In the genomic region with DNA sequence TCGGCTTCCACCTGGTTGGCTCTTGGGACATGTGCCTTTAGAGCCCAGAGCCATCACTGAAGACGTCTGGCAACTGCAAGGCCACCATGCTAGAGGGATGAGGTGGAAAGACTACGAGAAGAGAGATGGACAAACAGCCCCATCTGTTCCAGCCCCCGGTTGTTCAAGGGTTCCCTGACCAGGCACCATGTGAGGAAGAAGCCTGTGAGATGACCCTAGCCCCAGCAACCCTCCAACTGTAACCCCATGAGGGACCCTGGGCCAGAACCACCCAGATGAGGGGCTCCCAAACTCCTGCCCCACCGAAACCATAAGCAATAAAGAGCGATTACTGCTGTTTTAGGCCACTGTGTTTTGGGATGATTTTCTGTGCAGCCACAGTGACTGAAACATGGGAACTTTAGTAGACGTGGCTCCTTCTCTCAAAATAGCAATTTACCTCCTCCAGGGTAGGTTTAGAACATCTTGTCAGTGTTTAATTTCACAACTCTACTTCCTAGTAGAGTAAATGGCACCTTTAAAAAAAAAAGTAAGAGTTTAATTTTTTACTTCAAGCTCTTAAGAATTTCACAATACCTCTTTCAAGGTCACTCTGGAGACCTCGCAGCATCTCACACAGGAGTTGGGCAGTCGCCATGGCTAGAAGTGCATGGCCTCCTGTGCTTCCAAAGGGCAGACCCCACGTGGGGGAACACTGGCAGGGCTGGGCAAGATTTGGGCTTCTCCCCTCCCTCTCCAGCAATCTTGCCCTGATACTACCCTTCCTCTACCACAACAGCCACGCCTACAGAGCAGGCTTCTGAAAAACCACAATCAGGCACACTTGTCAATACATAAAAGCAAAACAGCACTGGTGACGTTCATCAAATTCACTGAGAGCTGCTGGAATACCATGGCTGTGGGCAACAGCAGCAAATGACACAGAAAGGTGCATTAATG, we compare ENCODE assay signal across 1 cellular context.
TF ChIP-seq lines count a peak whose summit lies in the region.

No MANE protein-coding gene starts in this region.

TF ChIP-seq in SK-N-SH treated with all-trans-retinoic acid at 6 μM for 48 hours, 23 proteins besides CTCF, POLR2A, EP300 and RAD21 (continued from another document):
- no peak for TF ChIP-seq RARB (CRISPR knock-in tag; IDR thresholded peaks at IDR 0.05)
- TF ChIP-seq, protein P1, sequence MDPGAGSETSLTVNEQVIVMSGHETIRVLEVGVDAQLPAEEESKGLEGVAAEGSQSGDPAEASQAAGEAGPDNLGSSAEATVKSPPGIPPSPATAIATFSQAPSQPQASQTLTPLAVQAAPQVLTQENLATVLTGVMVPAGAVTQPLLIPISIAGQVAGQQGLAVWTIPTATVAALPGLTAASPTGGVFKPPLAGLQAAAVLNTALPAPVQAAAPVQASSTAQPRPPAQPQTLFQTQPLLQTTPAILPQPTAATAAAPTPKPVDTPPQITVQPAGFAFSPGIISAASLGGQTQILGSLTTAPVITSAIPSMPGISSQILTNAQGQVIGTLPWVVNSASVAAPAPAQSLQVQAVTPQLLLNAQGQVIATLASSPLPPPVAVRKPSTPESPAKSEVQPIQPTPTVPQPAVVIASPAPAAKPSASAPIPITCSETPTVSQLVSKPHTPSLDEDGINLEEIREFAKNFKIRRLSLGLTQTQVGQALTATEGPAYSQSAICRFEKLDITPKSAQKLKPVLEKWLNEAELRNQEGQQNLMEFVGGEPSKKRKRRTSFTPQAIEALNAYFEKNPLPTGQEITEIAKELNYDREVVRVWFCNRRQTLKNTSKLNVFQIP (CRISPR knock-in tag; IDR thresholded peaks at IDR 0.05; ENCODE audit: borderline replicate concordance, low read depth), result no peak
- TF ChIP-seq, protein P2, sequence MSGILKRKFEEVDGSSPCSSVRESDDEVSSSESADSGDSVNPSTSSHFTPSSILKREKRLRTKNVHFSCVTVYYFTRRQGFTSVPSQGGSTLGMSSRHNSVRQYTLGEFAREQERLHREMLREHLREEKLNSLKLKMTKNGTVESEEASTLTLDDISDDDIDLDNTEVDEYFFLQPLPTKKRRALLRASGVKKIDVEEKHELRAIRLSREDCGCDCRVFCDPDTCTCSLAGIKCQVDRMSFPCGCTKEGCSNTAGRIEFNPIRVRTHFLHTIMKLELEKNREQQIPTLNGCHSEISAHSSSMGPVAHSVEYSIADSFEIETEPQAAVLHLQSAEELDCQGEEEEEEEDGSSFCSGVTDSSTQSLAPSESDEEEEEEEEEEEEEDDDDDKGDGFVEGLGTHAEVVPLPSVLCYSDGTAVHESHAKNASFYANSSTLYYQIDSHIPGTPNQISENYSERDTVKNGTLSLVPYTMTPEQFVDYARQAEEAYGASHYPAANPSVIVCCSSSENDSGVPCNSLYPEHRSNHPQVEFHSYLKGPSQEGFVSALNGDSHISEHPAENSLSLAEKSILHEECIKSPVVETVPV (CRISPR knock-in tag; IDR thresholded peaks at IDR 0.05), result no peak
- no peak for TF ChIP-seq SNAI2 (CRISPR knock-in tag; IDR thresholded peaks at IDR 0.05)
- no peak for TF ChIP-seq ZNF70 (CRISPR knock-in tag; IDR thresholded peaks at IDR 0.05)
